17 cellular contexts compared by ENCODE assay signal in the genomic region with DNA sequence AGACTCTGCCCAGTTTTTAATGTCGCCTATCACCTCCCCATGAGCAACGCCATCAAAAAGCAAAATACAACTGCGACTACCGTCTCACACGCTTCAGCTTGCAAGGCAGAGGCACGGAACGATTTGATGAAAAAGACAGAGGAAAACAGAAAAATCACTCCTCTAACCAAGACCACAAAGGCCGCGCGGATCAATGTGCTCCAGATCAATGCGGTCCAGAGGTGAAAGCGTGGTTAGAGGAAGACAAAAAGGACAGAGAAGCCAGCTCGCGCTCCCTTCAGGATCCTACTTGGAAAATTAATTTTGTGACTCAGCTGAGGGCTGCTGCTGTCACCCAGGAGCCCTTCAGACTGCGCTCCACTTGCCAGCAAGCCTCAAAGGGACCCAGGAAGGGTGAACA.
DNase-seq lines count a peak whose midpoint lies in the region; ATAC-seq and TF ChIP-seq lines count a peak whose summit lies in the region.
"Had no signal": no experiment of that assay in that cellular context is flagged by ENCODE, and none has a peak within 500 bp of the region (broad histone marks: within the 10 kb centered on the region; RNA-seq: fewer than 3 reads in every experiment).

No MANE protein-coding gene starts in this region.

- H3K4me3 Mint-ChIP-seq in activated T-cell treated with anti-CD3 and anti-CD28 coated beads, Interleukin-2, amount 50 U/mL, for 24 hours = no peak overlapping the region
- no peak overlapping the region for H3K4me3 Mint-ChIP-seq in activated T-cell treated with anti-CD3 and anti-CD28 coated beads, Interleukin-2, amount 50 U/mL, for 4 hours
- H3K4me3 Mint-ChIP-seq in endodermal cell = no peak overlapping the region
- H3K4me3 Mint-ChIP-seq in neural crest cell = no peak overlapping the region
- H3K4me3 Mint-ChIP-seq: CD4-positive, alpha-beta T cell had no signal

- H3K36me3 ChIP-seq in endodermal cell (ENCODE audit: control insufficient read depth, insufficient read depth, low read length) = no peaks in the 10 kb centered on the region
- H3K36me3 ChIP-seq in stomach = no peaks in the 10 kb centered on the region
- H3K36me3 ChIP-seq: BE2C had no signal

- no peaks in the 10 kb centered on the region for H3K36me3 Mint-ChIP-seq in activated T-cell treated with anti-CD3 and anti-CD28 coated beads, Interleukin-2, amount 50 U/mL, for 24 hours (ENCODE audit: low read depth)
- H3K36me3 Mint-ChIP-seq in activated T-cell treated with anti-CD3 and anti-CD28 coated beads, Interleukin-2, amount 50 U/mL, for 4 hours (ENCODE audit: insufficient read depth) = no peaks in the 10 kb centered on the region
- H3K36me3 Mint-ChIP-seq in endodermal cell (ENCODE audit: low read depth) (no peaks in the 10 kb centered on the region), neural crest cell (ENCODE audit: low read depth) (no peaks in the 10 kb centered on the region)

- H3K27ac ChIP-seq in endodermal cell (ENCODE audit: low read depth, low read length) (no peak overlapping the region), stomach (no peak overlapping the region)

- no peaks in the 10 kb centered on the region for H3K27me3 ChIP-seq in endodermal cell (ENCODE audit: control insufficient read depth, insufficient read depth, low read length, poor library complexity, severe bottlenecking)
- H3K27me3 ChIP-seq in stomach = no peaks in the 10 kb centered on the region
- H3K27me3 ChIP-seq: BE2C had no signal

- TF ChIP-seq CTCF in endodermal cell (conservative IDR thresholded peaks at IDR 0.05) = no peak
- no peak for TF ChIP-seq CTCF in neural crest cell (conservative IDR thresholded peaks at IDR 0.05)
- TF ChIP-seq CTCF in stomach (IDR thresholded peaks at IDR 0.05) = no peak

- ATAC-seq in activated T-cell treated with anti-CD3 and anti-CD28 coated beads, Interleukin-2, amount 50 U/mL, for 4 hours = no peak
- ATAC-seq in GM19324 (IDR thresholded peaks at IDR 0.05; ENCODE audit: low FRiP score, unreplicated experiment) (no peak), GM19023 (IDR thresholded peaks at IDR 0.05; ENCODE audit: unreplicated experiment) (no peak)
- ATAC-seq: K562 had no signal

- H3K4me3 ChIP-seq in endodermal cell (ENCODE audit: low read length) (no peak overlapping the region), stomach (no peak overlapping the region)
- H3K4me3 ChIP-seq: K562 had no signal

- H3K27me3 Mint-ChIP-seq in activated T-cell treated with anti-CD3 and anti-CD28 coated beads, Interleukin-2, amount 50 U/mL, for 24 hours = peaks cover 15% of the 10 kb centered on the region
- peaks cover 3% of the 10 kb centered on the region for H3K27me3 Mint-ChIP-seq in activated T-cell treated with anti-CD3 and anti-CD28 coated beads, Interleukin-2, amount 50 U/mL, for 4 hours (ENCODE audit: low read depth)
- no peaks in the 10 kb centered on the region for H3K27me3 Mint-ChIP-seq in endodermal cell (ENCODE audit: insufficient read depth)
- no peaks in the 10 kb centered on the region for H3K27me3 Mint-ChIP-seq in neural crest cell (ENCODE audit: low read depth)
- H3K27me3 Mint-ChIP-seq: CD4-positive, alpha-beta T cell had no signal

- no peak overlapping the region for H3K9ac ChIP-seq in endodermal cell (ENCODE audit: extremely low read depth, low read length, poor library complexity, severe bottlenecking)

- peak; percentile 8 for DNase-seq in activated T-cell treated with anti-CD3 and anti-CD28 coated beads, Interleukin-2, amount 50 U/mL, for 24 hours
- DNase-seq in activated T-cell treated with anti-CD3 and anti-CD28 coated beads, Interleukin-2, amount 50 U/mL, for 4 hours = no peak
- peak; percentile 52 for DNase-seq in endodermal cell
- DNase-seq in neural crest cell (ENCODE audit: low read depth, low spot score) = no peak
- peak; percentile 17 for DNase-seq in stomach
- DNase-seq in NOMO-1 treated with DMSO at 0.1 percent for 48 hours (lab: John Stamatoyannopoulos, UW; ENCODE audit: unreplicated experiment) = no peak
- DNase-seq: 8988T; BE2C; CD4-positive, alpha-beta T cell; EL; NCI-H187 treated with DMSO at 0.1 percent for 48 hours; NCI-H2171 treated with DMSO at 0.1 percent for 48 hours; NCI-H748 treated with DMSO at 0.1 percent for 48 hours; RPMI8226 had no signal

- no peak for TF ChIP-seq POLR2A in stomach (IDR thresholded peaks at IDR 0.05)

- H3K27ac Mint-ChIP-seq in activated T-cell treated with anti-CD3 and anti-CD28 coated beads, Interleukin-2, amount 50 U/mL, for 24 hours = no peak overlapping the region
- H3K27ac Mint-ChIP-seq in endodermal cell = peak overlapping the region; percentile 48
- peak overlapping the region; percentile 39 for H3K27ac Mint-ChIP-seq in neural crest cell (ENCODE audit: unreplicated experiment)
- H3K27ac Mint-ChIP-seq: CD4-positive, alpha-beta T cell had no signal

- H3K4me1 Mint-ChIP-seq in activated T-cell treated with anti-CD3 and anti-CD28 coated beads, Interleukin-2, amount 50 U/mL, for 24 hours (ENCODE audit: low read depth) = peaks cover 7% of the 10 kb centered on the region
- H3K4me1 Mint-ChIP-seq in activated T-cell treated with anti-CD3 and anti-CD28 coated beads, Interleukin-2, amount 50 U/mL, for 4 hours (ENCODE audit: low read depth) = no peaks in the 10 kb centered on the region
- H3K4me1 Mint-ChIP-seq in endodermal cell = peaks cover 14% of the 10 kb centered on the region
- peaks cover 22% of the 10 kb centered on the region for H3K4me1 Mint-ChIP-seq in neural crest cell

- H3K4me1 ChIP-seq in endodermal cell (ENCODE audit: control insufficient read depth, insufficient read depth, low read length) (peaks cover 4% of the 10 kb centered on the region), stomach (no peaks in the 10 kb centered on the region)
- H3K4me1 ChIP-seq: BE2C had no signal

- no peak for TF ChIP-seq EP300 in stomach (IDR thresholded peaks at IDR 0.05)

- H3K9me3 Mint-ChIP-seq in activated T-cell treated with anti-CD3 and anti-CD28 coated beads, Interleukin-2, amount 50 U/mL, for 24 hours = no peaks in the 10 kb centered on the region
- H3K9me3 Mint-ChIP-seq in activated T-cell treated with anti-CD3 and anti-CD28 coated beads, Interleukin-2, amount 50 U/mL, for 4 hours = no peaks in the 10 kb centered on the region
- no peaks in the 10 kb centered on the region for H3K9me3 Mint-ChIP-seq in endodermal cell
- no peaks in the 10 kb centered on the region for H3K9me3 Mint-ChIP-seq in neural crest cell
- H3K9me3 Mint-ChIP-seq: CD4-positive, alpha-beta T cell had no signal

- H3K9me3 ChIP-seq in endodermal cell (ENCODE audit: control insufficient read depth, low read length) (no peaks in the 10 kb centered on the region), stomach (no peaks in the 10 kb centered on the region)
- H3K9me3 ChIP-seq: BE2C had no signal

- WGBS in endodermal cell (ENCODE audit: insufficient coverage in 1 of 2, insufficient read length in 1 of 2), 2 experiments = 72 to 89% methylated on average over 7 to 15 of the region's 15 CpGs
- WGBS in stomach, 5 donors = 79 to 91% (median 89%) methylated on average over 14 to 15 of the region's 15 CpGs

- intact Hi-C loops in stomach (cut with DNase I; ENCODE audit: low total_unique reads) = no loop called here

Comparison
In these comparisons a context has a peak if more than half of its experiments do, and no peak if none do; other contexts are left out.
1. DNase-seq: peak in activated T-cell treated with anti-CD3 and anti-CD28 coated beads, Interleukin-2, amount 50 U/mL, for 24 hours (single experiment), endodermal cell (single experiment) and stomach (single experiment); none in activated T-cell treated with anti-CD3 and anti-CD28 coated beads, Interleukin-2, amount 50 U/mL, for 4 hours (single experiment), neural crest cell (single experiment) and NOMO-1 treated with DMSO at 0.1 percent for 48 hours (single experiment).